In genomic region chr16:75446416-75446815, GRCh38 we compare ENCODE assay signal across 18 cellular contexts. TPM values are rescaled to one million over a fixed set of nuclear protein-coding genes. Genes with fewer than 3 reads are reported as not detected.
DNase-seq lines count a peak whose midpoint lies in the region; ATAC-seq, FAIRE-seq and TF ChIP-seq lines count a peak whose summit lies in the region.
"Had no signal": no experiment of that assay in that cellular context is flagged by ENCODE, and none has a peak within 500 bp of the region (broad histone marks: within the 10 kb centered on the region; RNA-seq: fewer than 3 reads in every experiment).

No MANE protein-coding gene starts in this region.

- H3K36me3 ChIP-seq in HepG2 (replicated peaks in 1 of 2; ENCODE audit: control insufficient read depth in 1 of 2, insufficient read depth in 2 of 2, low read length in 2 of 2), result peaks cover 12 to 44% of the 10 kb centered on the region in 2 experiments; a peak in 4 of 5 replicates
- no peaks in the 10 kb centered on the region for H3K36me3 ChIP-seq in right lobe of liver
- H3K36me3 ChIP-seq in Panc1 (ENCODE audit: control insufficient read depth, insufficient read depth, low read length), result peaks cover 6% of the 10 kb centered on the region; the same call in 1 of the 2 replicates
- H3K36me3 ChIP-seq in GM23248 (ENCODE audit: low read depth), result peaks cover 23% of the 10 kb centered on the region
- peaks cover 3 to 42% (median 8%) of the 10 kb centered on the region in 3 donors for H3K36me3 ChIP-seq in tibial nerve

- H3K79me2 ChIP-seq in HepG2 (ENCODE audit: insufficient read depth, low read length) (peaks cover 15% of the 10 kb centered on the region), GM23248 (ENCODE audit: insufficient read depth) (peaks cover 28% of the 10 kb centered on the region)

- H3K27me3 ChIP-seq in HepG2 (ENCODE audit: control insufficient read depth in 1 of 2, insufficient read depth in 2 of 2, low read length in 2 of 2), result no peaks in the 10 kb centered on the region
- H3K27me3 ChIP-seq in right lobe of liver, result no peaks in the 10 kb centered on the region
- H3K27me3 ChIP-seq in Panc1 (ENCODE audit: control insufficient read depth, insufficient read depth, low read length), result no peaks in the 10 kb centered on the region
- H3K27me3 ChIP-seq in GM23248 (replicated peaks; ENCODE audit: insufficient read depth), result no peaks in the 10 kb centered on the region
- no peaks in the 10 kb centered on the region for H3K27me3 ChIP-seq in tibial nerve
- H3K27me3 ChIP-seq: BLaER1 had no signal

- TF ChIP-seq POLR2A in HepG2 (IDR thresholded peaks at IDR 0.05; ENCODE audit: insufficient read depth in 1 of 2, low read depth in 2 of 2, low read length in 2 of 2), result no peak
- TF ChIP-seq POLR2A in right lobe of liver (IDR thresholded peaks at IDR 0.05), result no peak
- no peak for TF ChIP-seq POLR2A in tibial nerve (IDR thresholded peaks at IDR 0.05)

- TF ChIP-seq CTCF in HepG2 (CRISPR knock-in tag; IDR thresholded peaks at IDR 0.05) (no peak), right lobe of liver (IDR thresholded peaks at IDR 0.05) (no peak), Panc1 (IDR thresholded peaks at IDR 0.05) (no peak), tibial nerve (IDR thresholded peaks at IDR 0.05) (no peak)

- H3K9ac ChIP-seq in HepG2 (ENCODE audit: insufficient read depth, low read depth, low read length) (no peak overlapping the region), GM23248 (no peak overlapping the region)
- H3K9ac ChIP-seq: BLaER1 had no signal

- no peak for TF ChIP-seq EP300 in HepG2 (IDR thresholded peaks at IDR 0.05; ENCODE audit: low read depth in 2 of 2, low read length in 2 of 2)
- no peak for TF ChIP-seq EP300 in HepG2 (CRISPR knock-in tag; IDR thresholded peaks at IDR 0.05; ENCODE audit: borderline replicate concordance)
- TF ChIP-seq EP300 in tibial nerve (IDR thresholded peaks at IDR 0.05), result no peak

- H3K9me3 ChIP-seq in HepG2 (ENCODE audit: low read length) (no peaks in the 10 kb centered on the region), right lobe of liver (no peaks in the 10 kb centered on the region), Panc1 (ENCODE audit: control insufficient read depth, insufficient read depth, low read depth, low read length) (no peaks in the 10 kb centered on the region), GM23248 (ENCODE audit: low read depth) (no peaks in the 10 kb centered on the region), tibial nerve (no peaks in the 10 kb centered on the region)
- H3K9me3 ChIP-seq: Caco-2 had no signal

- H2AFZ ChIP-seq in HepG2 (ENCODE audit: low read length) (no peak overlapping the region), GM23248 (no peak overlapping the region)

- H3K9me2 ChIP-seq in GM23248 (ENCODE audit: insufficient read depth), result no peaks in the 10 kb centered on the region

- H3K27ac ChIP-seq in HepG2 (ENCODE audit: extremely low read length, insufficient read depth, low read length) (no peak overlapping the region), right lobe of liver (no peak overlapping the region), Panc1 (ENCODE audit: low read length) (no peak overlapping the region), GM23248 (no peak overlapping the region), tibial nerve (no peak overlapping the region)
- H3K27ac ChIP-seq: 22Rv1, BLaER1 had no signal

- peak; percentile 74 for ATAC-seq in HepG2
- no peak for ATAC-seq in right lobe of liver
- no peak for ATAC-seq in Panc1
- ATAC-seq: HCT116 had no signal

- DNase-seq in HepG2 (ENCODE audit: low spot score), result peak; percentile 26
- DNase-seq in right lobe of liver, result no peak
- peak; percentile 32 for DNase-seq in NCI-H2107 (lab: John Stamatoyannopoulos, UW)
- no peak for DNase-seq in Panc1 (ENCODE audit: low read depth, low spot score)
- no peak for DNase-seq in GM23248
- DNase-seq in tibial nerve (ENCODE audit: low spot score in 2 of 2), result no peak
- no peak for DNase-seq in hippocampal formation (lab: John Stamatoyannopoulos, UW)
- DNase-seq: Caco-2; CD8-positive, alpha-beta memory T cell; DND-41; GDM1; IMR-90; KBM-7 had no signal

- POLR2A ChIA-PET in HepG2 (lab: Yijun Ruan, JAX) (interaction anchor here (1.7 kb wide), 1 partner anchor 12 kb away, joined by 5 read pairs; no protein-coding TSS in a partner anchor), Panc1 (lab: Charles Lee) (interaction anchor here (0.6 kb wide), 1 partner anchor 114 kb away, joined by 7 read pairs; no protein-coding TSS in a partner anchor)

- H3F3A ChIP-seq in GM23248 (ENCODE audit: insufficient read depth), result no peaks in the 10 kb centered on the region

- H3K4me1 ChIP-seq in HepG2 (ENCODE audit: insufficient read depth, low read length) (peaks cover 15% of the 10 kb centered on the region), right lobe of liver (peaks cover 0 to 3% (median 0%) of the 10 kb centered on the region in 4 donors), Panc1 (ENCODE audit: control insufficient read depth, insufficient read depth, low read length) (no peaks in the 10 kb centered on the region), GM23248 (ENCODE audit: insufficient read depth) (no peaks in the 10 kb centered on the region), tibial nerve (no peaks in the 10 kb centered on the region)
- H3K4me1 ChIP-seq: BLaER1, Caco-2 had no signal

- in situ Hi-C loops in HepG2 (cut with HindIII; ENCODE audit: extremely low pct_ligation_motif_present, low pct_unique_long_range_greater_than_20kb), result no loop called here
- in situ Hi-C loops in Panc1 (cut with HindIII; ENCODE audit: low pct_unique_long_range_greater_than_20kb, low sequenced_read_pairs), result no loop called here
- in situ Hi-C loops in GM23248 (cut with MboI), result no loop called here

- TSS peak; percentile 8 for BruUV-seq in HepG2 (replicated peaks; lab: Mats Ljungman, UMichigan)
- TSS peak; percentile 27 for BruUV-seq in Panc1 (replicated peaks; lab: Mats Ljungman, UMichigan)

- no peak overlapping the region for H3K4me2 ChIP-seq in HepG2 (ENCODE audit: low read depth, low read length)
- no peak overlapping the region for H3K4me2 ChIP-seq in GM23248 (ENCODE audit: unreplicated experiment)
- H3K4me2 ChIP-seq: BLaER1 had no signal

- TF ChIP-seq RAD21 in HepG2 (CRISPR knock-in tag; IDR thresholded peaks at IDR 0.05), result no peak

- H3K4me3 ChIP-seq in HepG2 (replicated peaks in 1 of 3; ENCODE audit: insufficient read depth in 1 of 3, low read depth in 2 of 3, low read length in 3 of 3), result no peak overlapping the region
- H3K4me3 ChIP-seq in right lobe of liver, result no peak overlapping the region
- H3K4me3 ChIP-seq in Panc1 (ENCODE audit: low read depth in 2 of 2, low read length in 2 of 2), result no peak overlapping the region
- H3K4me3 ChIP-seq in GM23248, result no peak overlapping the region
- H3K4me3 ChIP-seq in tibial nerve, result no peak overlapping the region
- H3K4me3 ChIP-seq: BLaER1 had no signal

- intact Hi-C loops in HepG2 (cut with micrococcal nuclease; ENCODE audit: unreplicated experiment), result no loop called here
- intact Hi-C loops in right lobe of liver (cut with DNase I), result no loop called here
- intact Hi-C loops in Panc1 (cut with micrococcal nuclease; ENCODE audit: unreplicated experiment), result no loop called here

- H4K20me1 ChIP-seq in HepG2 (ENCODE audit: insufficient read depth, low read length), result no peaks in the 10 kb centered on the region
- no peaks in the 10 kb centered on the region for H4K20me1 ChIP-seq in GM23248 (ENCODE audit: insufficient read depth)

- CTCF ChIA-PET in HepG2 (lab: Yijun Ruan, JAX; ENCODE audit: low intra/inter-chr PET ratio, low total read pairs) (no interaction called here), Panc1 (lab: Charles Lee) (no interaction called here)

- peak; percentile 18 for FAIRE-seq in HepG2 (lab: Jason Lieb, UNC)
- FAIRE-seq: H54 had no signal

RNA-seq across cellular contexts. Expression of gene CFDP1, which starts 13.1 kb away (rescaled TPM):
- total RNA-seq in HepG2 (2016; rRNA removed; fragmentation: Illumina TruSeq; extraction: Trizol), result 153 and 198 TPM in 2 replicates
- 62.1 and 75.2 TPM in 2 replicates for total RNA-seq in HepG2 (2016; cell fraction: cytosol; rRNA removed; fragmentation: Illumina TruSeq; extraction: Trizol; ENCODE audit: low read depth)
- 158 and 200 TPM in 2 replicates for total RNA-seq in HepG2 (2016; cell fraction: insoluble cytoplasmic fraction; rRNA removed; fragmentation: Illumina TruSeq; extraction: Trizol)
- 94.4 and 95.7 TPM in 2 replicates for total RNA-seq in HepG2 (2016; cell fraction: membrane; rRNA removed; fragmentation: Illumina TruSeq; extraction: Trizol)
- total RNA-seq in HepG2 (2016; cell fraction: nucleus; rRNA removed; fragmentation: Illumina TruSeq; extraction: Trizol), result 114 and 122 TPM in 2 replicates
- polyA plus RNA-seq in HepG2 (2011; rRNA removed), result 59.8 and 78.6 TPM in 2 replicates
- 47.6 and 66.3 TPM in 2 replicates for polyA plus RNA-seq in HepG2 (2011; cell fraction: cytosol; rRNA removed)
- polyA plus RNA-seq in HepG2 (2011; cell fraction: nucleus; rRNA removed), result 20.8 and 33.7 TPM in 2 replicates
- polyA plus RNA-seq in HepG2 (2012), result 118 and 187 TPM in 2 replicates
- 54.9 and 57.9 TPM in 2 replicates for polyA plus RNA-seq in HepG2 (2016; cell fraction: cytosol; fragmentation: Illumina TruSeq; extraction: Trizol; ENCODE audit: low read depth)
- 250 and 275 TPM in 2 replicates for polyA plus RNA-seq in HepG2 (2016; cell fraction: insoluble cytoplasmic fraction; fragmentation: Illumina TruSeq; extraction: Trizol; ENCODE audit: low read depth)
- polyA plus RNA-seq in HepG2 (2016; cell fraction: membrane; fragmentation: Illumina TruSeq; extraction: Trizol; ENCODE audit: low read depth), result 82.6 and 88.7 TPM in 2 replicates
- 118 and 119 TPM in 2 replicates for polyA plus RNA-seq in HepG2 (2016; cell fraction: nucleus; fragmentation: Illumina TruSeq; extraction: Trizol; ENCODE audit: insufficient read depth, low read depth)
- polyA minus RNA-seq in HepG2 (2011; rRNA and poly(A)+ RNA removed; ENCODE audit: low replicate concordance), result 11.4 and 17.2 TPM in 2 replicates
- polyA minus RNA-seq in HepG2 (2011; cell fraction: cytosol; rRNA and poly(A)+ RNA removed), result 30.3 and 32.7 TPM in 2 replicates
- 95.4 and 106 TPM in 2 replicates for polyA minus RNA-seq in HepG2 (2011; cell fraction: nucleus; rRNA and poly(A)+ RNA removed)
- total RNA-seq in right lobe of liver, result 10 to 100 TPM; 23.9 to 43.3 (median 36.0) TPM
- 25.7 TPM for total RNA-seq in Panc1 (2021; ENCODE audit: unreplicated experiment)
- polyA plus RNA-seq in Panc1 (2012; ENCODE audit: insufficient read length), result 17.6 TPM
- 30.4 and 36.9 TPM in 2 replicates for total RNA-seq in GM23248 (2014; rRNA removed; shearing (Covaris generic))
- polyA plus RNA-seq in GM23248 (2016; fragmentation: Nextera tagmentation; extraction: Ambion mirVana), result 45.2 and 46.7 TPM in 2 replicates
- total RNA-seq in tibial nerve, result 100 to 1,000 TPM in 1 of 4 donors, 10 to 100 TPM in 3; 35.6 to 120 (median 62.4) TPM

RNA-seq across cellular contexts. Expression of gene TMEM170A, which starts 18.1 kb away (rescaled TPM):
- total RNA-seq in HepG2 (2016; rRNA removed; fragmentation: Illumina TruSeq; extraction: Trizol) (39.7 and 44.7 TPM in 2 replicates), right lobe of liver (10 to 100 TPM in 5 of 6 experiments, 1 to 10 TPM in 1; 9.4 to 15.5 (median 12.8) TPM), Panc1 (2021; ENCODE audit: unreplicated experiment) (19.0 TPM), tibial nerve (10 to 100 TPM; 14.1 to 36.6 (median 21.8) TPM)
- total RNA-seq in HepG2 (2016; cell fraction: cytosol; rRNA removed; fragmentation: Illumina TruSeq; extraction: Trizol; ENCODE audit: low read depth), result 13.2 and 13.9 TPM in 2 replicates
- total RNA-seq in HepG2 (2016; cell fraction: insoluble cytoplasmic fraction; rRNA removed; fragmentation: Illumina TruSeq; extraction: Trizol), result 42.1 TPM in 2 replicates
- total RNA-seq in HepG2 (2016; cell fraction: membrane; rRNA removed; fragmentation: Illumina TruSeq; extraction: Trizol), result 39.0 and 42.0 TPM in 2 replicates
- 38.1 and 40.8 TPM in 2 replicates for total RNA-seq in HepG2 (2016; cell fraction: nucleus; rRNA removed; fragmentation: Illumina TruSeq; extraction: Trizol)
- polyA plus RNA-seq in HepG2 (2011; rRNA removed) (30.0 and 35.7 TPM in 2 replicates), GM23248 (2016; fragmentation: Nextera tagmentation; extraction: Ambion mirVana) (10.3 and 12.6 TPM in 2 replicates)
- 22.3 and 25.5 TPM in 2 replicates for polyA plus RNA-seq in HepG2 (2011; cell fraction: cytosol; rRNA removed)
- 15.4 and 19.7 TPM in 2 replicates for polyA plus RNA-seq in HepG2 (2011; cell fraction: nucleus; rRNA removed)
- 20.5 and 22.4 TPM in 2 replicates for polyA plus RNA-seq in HepG2 (2012)
- 14.7 and 20.5 TPM in 2 replicates for polyA plus RNA-seq in HepG2 (2016; cell fraction: cytosol; fragmentation: Illumina TruSeq; extraction: Trizol; ENCODE audit: low read depth)
- 25.5 and 29.3 TPM in 2 replicates for polyA plus RNA-seq in HepG2 (2016; cell fraction: insoluble cytoplasmic fraction; fragmentation: Illumina TruSeq; extraction: Trizol; ENCODE audit: low read depth)
- 22.1 and 26.6 TPM in 2 replicates for polyA plus RNA-seq in HepG2 (2016; cell fraction: membrane; fragmentation: Illumina TruSeq; extraction: Trizol; ENCODE audit: low read depth)
- 36.2 and 39.1 TPM in 2 replicates for polyA plus RNA-seq in HepG2 (2016; cell fraction: nucleus; fragmentation: Illumina TruSeq; extraction: Trizol; ENCODE audit: insufficient read depth, low read depth)
- polyA minus RNA-seq in HepG2 (2011; rRNA and poly(A)+ RNA removed; ENCODE audit: low replicate concordance), result 27.3 and 58.3 TPM in 2 replicates
- 23.2 and 32.2 TPM in 2 replicates for polyA minus RNA-seq in HepG2 (2011; cell fraction: cytosol; rRNA and poly(A)+ RNA removed)
- polyA minus RNA-seq in HepG2 (2011; cell fraction: nucleus; rRNA and poly(A)+ RNA removed), result 27.4 and 43.9 TPM in 2 replicates
- polyA plus RNA-seq in Panc1 (2012; ENCODE audit: insufficient read length), result 6.5 TPM
- 11.9 and 18.6 TPM in 2 replicates for total RNA-seq in GM23248 (2014; rRNA removed; shearing (Covaris generic))

RNA-seq across cellular contexts. Expression of gene CHST6, which starts 48.8 kb away (rescaled TPM):
- total RNA-seq in HepG2 (2016; rRNA removed; fragmentation: Illumina TruSeq; extraction: Trizol), result 0.32 and 0.91 TPM in 2 replicates
- total RNA-seq in HepG2 (2016; cell fraction: cytosol; rRNA removed; fragmentation: Illumina TruSeq; extraction: Trizol; ENCODE audit: low read depth), result 0.09 and 0.20 TPM in 2 replicates
- 0.61 and 1.1 TPM in 2 replicates for total RNA-seq in HepG2 (2016; cell fraction: insoluble cytoplasmic fraction; rRNA removed; fragmentation: Illumina TruSeq; extraction: Trizol)
- 0.28 and 0.38 TPM in 2 replicates for total RNA-seq in HepG2 (2016; cell fraction: membrane; rRNA removed; fragmentation: Illumina TruSeq; extraction: Trizol)
- 0.71 and 1.1 TPM in 2 replicates for total RNA-seq in HepG2 (2016; cell fraction: nucleus; rRNA removed; fragmentation: Illumina TruSeq; extraction: Trizol)
- polyA plus RNA-seq in HepG2 (2011; rRNA removed), result 0.18 and 0.25 TPM in 2 replicates
- 0.10 and 0.28 TPM in 2 replicates for polyA plus RNA-seq in HepG2 (2011; cell fraction: cytosol; rRNA removed)
- 0.83 and 1.0 TPM in 2 replicates for polyA plus RNA-seq in HepG2 (2011; cell fraction: nucleus; rRNA removed)
- 0.11 and 0.16 TPM in 2 replicates for polyA plus RNA-seq in HepG2 (2012)
- 0.14 and 0.16 TPM in 2 replicates for polyA plus RNA-seq in HepG2 (2016; cell fraction: cytosol; fragmentation: Illumina TruSeq; extraction: Trizol; ENCODE audit: low read depth)
- polyA plus RNA-seq in HepG2 (2016; cell fraction: insoluble cytoplasmic fraction; fragmentation: Illumina TruSeq; extraction: Trizol; ENCODE audit: low read depth), result 0.24 and 0.36 TPM in 2 replicates
- 0.13 and 0.16 TPM in 2 replicates for polyA plus RNA-seq in HepG2 (2016; cell fraction: membrane; fragmentation: Illumina TruSeq; extraction: Trizol; ENCODE audit: low read depth)
- polyA plus RNA-seq in HepG2 (2016; cell fraction: nucleus; fragmentation: Illumina TruSeq; extraction: Trizol; ENCODE audit: insufficient read depth, low read depth), result 1.00 and 1.2 TPM in 2 replicates
- polyA minus RNA-seq in HepG2 (2011; rRNA and poly(A)+ RNA removed; ENCODE audit: low replicate concordance), result 0.58 and 2.4 TPM in 2 replicates
- polyA minus RNA-seq in HepG2 (2011; cell fraction: cytosol; rRNA and poly(A)+ RNA removed), result 0.40 and 0.62 TPM in 2 replicates
- 0.13 and 0.50 TPM in 2 replicates for polyA minus RNA-seq in HepG2 (2011; cell fraction: nucleus; rRNA and poly(A)+ RNA removed)
- under 1 TPM in 1 of 6 experiments, not detected in 5; 0.02 TPM for total RNA-seq in right lobe of liver
- 0.05 TPM for total RNA-seq in Panc1 (2021; ENCODE audit: unreplicated experiment)
- 0.04 TPM for polyA plus RNA-seq in Panc1 (2012; ENCODE audit: insufficient read length)
- 0.65 and 0.76 TPM in 2 replicates for total RNA-seq in GM23248 (2014; rRNA removed; shearing (Covaris generic))
- 0.10 and 0.20 TPM in 2 replicates for polyA plus RNA-seq in GM23248 (2016; fragmentation: Nextera tagmentation; extraction: Ambion mirVana)
- 1 to 10 TPM in 1 of 4 donors, under 1 TPM in 3; under 0.01 to 3.9 (median 0.40) TPM for total RNA-seq in tibial nerve
- total RNA-seq: HT1080 had no signal
- polyA plus RNA-seq: CD8-positive, alpha-beta memory T cell had no signal

Comparison
In these comparisons a context has a peak if more than half of its experiments do, and no peak if none do; other contexts are left out.
1. DNase-seq: peak in HepG2 (single experiment) and NCI-H2107 (single experiment); none in right lobe of liver (0 of 3), Panc1 (single experiment), GM23248 (single experiment), tibial nerve (0 of 2) and hippocampal formation (0 of 2).